17 cellular contexts compared by ENCODE assay signal in genomic region chr5:73452215-73452614, GRCh38. TPM values are rescaled to one million over a fixed set of nuclear protein-coding genes. Genes with fewer than 3 reads are reported as not detected.
DNase-seq lines count a peak whose midpoint lies in the region; ATAC-seq and TF ChIP-seq lines count a peak whose summit lies in the region.
"Had no signal": no experiment of that assay in that cellular context is flagged by ENCODE, and none has a peak within 500 bp of the region (broad histone marks: within the 10 kb centered on the region; RNA-seq: fewer than 3 reads in every experiment).

No MANE protein-coding gene starts in this region.

- H3K36me3 ChIP-seq in HEK293 (ENCODE audit: control insufficient read depth in 2 of 2, insufficient read depth in 1 of 2, low read length in 2 of 2) (no peaks in the 10 kb centered on the region), adrenal gland (replicated peaks in 1 of 2) (no peaks in the 10 kb centered on the region), suprapubic skin (no peaks in the 10 kb centered on the region)
- H3K36me3 ChIP-seq: BE2C had no signal

- no peak overlapping the region for H3K27ac ChIP-seq in CD4-positive, alpha-beta T cell (ENCODE audit: low read depth, low read length)
- no peak overlapping the region for H3K27ac ChIP-seq in HEK293 (ENCODE audit: extremely low read depth, low read depth, low read length)
- H3K27ac ChIP-seq in adrenal gland = no peak overlapping the region
- no peak overlapping the region for H3K27ac ChIP-seq in suprapubic skin
- H3K27ac ChIP-seq: PC-9, SK-N-MC had no signal

- no peak for TF ChIP-seq EP300 in suprapubic skin (IDR thresholded peaks at IDR 0.05)

- H3K4me1 ChIP-seq in HEK293 (ENCODE audit: control insufficient read depth, insufficient read depth, low read length) (no peaks in the 10 kb centered on the region), adrenal gland (replicated peaks in 1 of 2) (peaks cover 0 to 18% of the 10 kb centered on the region in 2 donors), suprapubic skin (peaks cover 25% of the 10 kb centered on the region)
- H3K4me1 ChIP-seq: BE2C had no signal

- no peak for TF ChIP-seq CTCF in CD4-positive, alpha-beta T cell (IDR thresholded peaks at IDR 0.05)
- TF ChIP-seq CTCF in HEK293 (tag by site-specific recombination; IDR thresholded peaks at IDR 0.05) = no peak
- no peak for TF ChIP-seq CTCF in brain (conservative IDR thresholded peaks at IDR 0.05)
- no peak for TF ChIP-seq CTCF in natural killer cell (IDR thresholded peaks at IDR 0.05)
- no peak for TF ChIP-seq CTCF in adrenal gland (IDR thresholded peaks at IDR 0.05)
- no peak for TF ChIP-seq CTCF in suprapubic skin (IDR thresholded peaks at IDR 0.05)

- no peak for TF ChIP-seq POLR2A in adrenal gland (IDR thresholded peaks at IDR 0.05)
- no peak for TF ChIP-seq POLR2A in suprapubic skin (IDR thresholded peaks at IDR 0.05)

- CTCF ChIA-PET in CD4-positive, alpha-beta T cell (lab: Charles Lee) = no interaction called here
- CTCF ChIA-PET in HEK293 (lab: Yijun Ruan, JAX) = no interaction called here

- H3K9me3 Mint-ChIP-seq in CD4-positive, alpha-beta T cell = peaks cover 2% of the 10 kb centered on the region
- H3K9me3 Mint-ChIP-seq in brain (peaks cover 0 to 18% (median 6%) of the 10 kb centered on the region in 5 experiments), natural killer cell (no peaks in the 10 kb centered on the region)

- H3K27me3 Mint-ChIP-seq in CD4-positive, alpha-beta T cell = peaks cover 87% of the 10 kb centered on the region
- H3K27me3 Mint-ChIP-seq in brain (peaks cover 92% of the 10 kb centered on the region), natural killer cell (ENCODE audit: low read depth in 2 of 2) (peaks cover 59 to 70% of the 10 kb centered on the region in 2 donors)

- H3K4me1 Mint-ChIP-seq in CD4-positive, alpha-beta T cell (ENCODE audit: low read depth) = peaks cover 13% of the 10 kb centered on the region
- H3K4me1 Mint-ChIP-seq in brain = peaks cover 15% of the 10 kb centered on the region
- peaks cover 11 to 17% of the 10 kb centered on the region in 2 donors for H3K4me1 Mint-ChIP-seq in natural killer cell

- H3K27ac Mint-ChIP-seq in CD4-positive, alpha-beta T cell = no peak overlapping the region
- no peak overlapping the region for H3K27ac Mint-ChIP-seq in brain
- no peak overlapping the region for H3K27ac Mint-ChIP-seq in natural killer cell

- intact Hi-C loops in CD4-positive, alpha-beta T cell (cut with DNase I, micrococcal nuclease) = loop anchor here (2.0 to 5.0 kb wide), 7 partner anchors 41 to 495 kb away; partner anchors contain the start of genes BTF3 (in 1 of the 2) and FCHO2 (in 1 of the 2)
- intact Hi-C loops in natural killer cell (cut with micrococcal nuclease) (loop anchor here (10.0 kb wide), 1 partner anchor 377 kb away; no protein-coding TSS in a partner anchor), adrenal gland (cut with DNase I) (loop anchor here in 1 of 2 donors (5.0 kb wide), 1 partner anchor 235 kb away; no protein-coding TSS in a partner anchor)

- WGBS in adrenal gland, 4 donors = 57 to 61% (median 59%) methylated on average over 6 of the region's 6 CpGs
- 63% methylated on average over 6 of the region's 6 CpGs for WGBS in suprapubic skin

- ATAC-seq in CD4-positive, alpha-beta T cell (ENCODE audit: poor library complexity) = no peak
- no peak for ATAC-seq in natural killer cell
- ATAC-seq: Right ventricle myocardium inferior had no signal

- DNase-seq in CD4-positive, alpha-beta T cell = no peak
- no peak for DNase-seq in natural killer cell
- DNase-seq in adrenal gland = no peak
- DNase-seq in hypothalamus (lab: John Stamatoyannopoulos, UW) = no peak
- DNase-seq in suprapubic skin (ENCODE audit: low spot score in 2 of 2) = no peak
- DNase-seq in SKM-1 (lab: John Stamatoyannopoulos, UW; ENCODE audit: unreplicated experiment) = no peak
- DNase-seq: BE2C; CD8-positive, alpha-beta memory T cell; KBM-7; NCI-H1092; NCI-H1694 treated with DMSO at 0.1 percent for 48 hours; NCI-H446; PC-9 had no signal

- H3K9me3 ChIP-seq in CD4-positive, alpha-beta T cell (ENCODE audit: control insufficient read depth, low read length) = peaks cover 5% of the 10 kb centered on the region
- no peaks in the 10 kb centered on the region for H3K9me3 ChIP-seq in HEK293 (ENCODE audit: control insufficient read depth, insufficient read depth, low read depth, low read length)
- no peaks in the 10 kb centered on the region for H3K9me3 ChIP-seq in adrenal gland (replicated peaks in 1 of 3)
- no peaks in the 10 kb centered on the region for H3K9me3 ChIP-seq in suprapubic skin
- H3K9me3 ChIP-seq: BE2C had no signal

- peaks cover 81% of the 10 kb centered on the region for H3K27me3 ChIP-seq in CD4-positive, alpha-beta T cell (ENCODE audit: control insufficient read depth, insufficient read depth, low read length)
- H3K27me3 ChIP-seq in adrenal gland = peaks cover 69% of the 10 kb centered on the region
- peaks cover 92% of the 10 kb centered on the region for H3K27me3 ChIP-seq in suprapubic skin

- H3K36me3 Mint-ChIP-seq in CD4-positive, alpha-beta T cell (ENCODE audit: low read depth) = peaks cover 6% of the 10 kb centered on the region
- H3K36me3 Mint-ChIP-seq in brain (no peaks in the 10 kb centered on the region), natural killer cell (peaks cover 8% of the 10 kb centered on the region)

- POLR2A ChIA-PET in CD4-positive, alpha-beta T cell (lab: Charles Lee) = no interaction called here
- POLR2A ChIA-PET in HEK293 (lab: Yijun Ruan, JAX) = no interaction called here

- peak overlapping the region; percentile 5 for H3K4me3 Mint-ChIP-seq in CD4-positive, alpha-beta T cell
- H3K4me3 Mint-ChIP-seq in brain (peak overlapping the region in 3 of 5 experiments; percentile 28 to 83 (median 39)), natural killer cell (peak overlapping the region; percentile 41)

- no peak overlapping the region for H3K4me3 ChIP-seq in HEK293 (ENCODE audit: low read depth, low read length)
- no peak overlapping the region for H3K4me3 ChIP-seq in adrenal gland
- H3K4me3 ChIP-seq in suprapubic skin = no peak overlapping the region

TF ChIP-seq in HEK293, 187 proteins besides CTCF, POLR2A, EP300 and RAD21:
- TF ChIP-seq ZNF654 (tag by site-specific recombination; IDR thresholded peaks at IDR 0.05; ENCODE audit: low read depth) (no peak), ZNF626 (tag by site-specific recombination; IDR thresholded peaks at IDR 0.05) (no peak), ZNF133 (tag by site-specific recombination; IDR thresholded peaks at IDR 0.05) (no peak), SCRT2 (tag by site-specific recombination; IDR thresholded peaks at IDR 0.05) (no peak), PRDM1 (tag by site-specific recombination; IDR thresholded peaks at IDR 0.05) (peak; percentile 58; the same call in 1 of the 2 replicates), ZNF202 (tag by site-specific recombination; IDR thresholded peaks at IDR 0.05; ENCODE audit: borderline replicate concordance) (no peak), ZNF664 (tag by site-specific recombination; IDR thresholded peaks at IDR 0.05) (no peak), ZBTB48 (tag by site-specific recombination; IDR thresholded peaks at IDR 0.05) (no peak)

RNA-seq across cellular contexts. Expression of gene FOXD1, which starts 3.6 kb away (rescaled TPM):
- total RNA-seq in CD4-positive, alpha-beta T cell = not detected
- polyA plus RNA-seq in brain (ENCODE audit: insufficient read depth, low read depth, low replicate concordance) (7.1 TPM), adrenal gland (1 to 10 TPM; 1.2 to 4.5 (median 1.9) TPM)
- total RNA-seq in natural killer cell (under 1 TPM; 0.31 to 0.63 (median 0.41) TPM), adrenal gland (1 to 10 TPM; 1.1 to 6.5 (median 2.8) TPM), suprapubic skin (under 1 TPM in 3 of 4 donors, not detected in 1; 0.26 to 0.52 (median 0.51) TPM)
- total RNA-seq: Right ventricle myocardium inferior had no signal
- polyA plus RNA-seq: CD8-positive, alpha-beta memory T cell had no signal

RNA-seq across cellular contexts. Expression of gene BTF3, which starts 46.0 kb away (rescaled TPM):
- total RNA-seq in CD4-positive, alpha-beta T cell = 100 to 1,000 TPM; 756 to 769 TPM
- polyA plus RNA-seq in brain (ENCODE audit: insufficient read depth, low read depth, low replicate concordance) (682 TPM), adrenal gland (100 to 1,000 TPM; 426 to 852 (median 519) TPM)
- total RNA-seq in natural killer cell (100 to 1,000 TPM; 364 to 423 (median 391) TPM), adrenal gland (100 to 1,000 TPM; 424 to 634 (median 509) TPM), suprapubic skin (100 to 1,000 TPM; 473 to 851 (median 620) TPM)
